In genomic region chr6:56689663-56690062, GRCh38 we compare ENCODE assay signal across 12 cellular contexts. TPM values are rescaled to one million over a fixed set of nuclear protein-coding genes. Genes with fewer than 3 reads are reported as not detected.
DNase-seq lines count a peak whose midpoint lies in the region; ATAC-seq, FAIRE-seq and TF ChIP-seq lines count a peak whose summit lies in the region.
"Had no signal": no experiment of that assay in that cellular context is flagged by ENCODE, and none has a peak within 500 bp of the region (broad histone marks: within the 10 kb centered on the region; RNA-seq: fewer than 3 reads in every experiment).

No MANE protein-coding gene starts in this region.

- H3K27me3 ChIP-seq in osteoblast (ENCODE audit: insufficient read depth, low read length), result no peaks in the 10 kb centered on the region

- H3K79me2 ChIP-seq in osteoblast (ENCODE audit: insufficient read depth, low read length), result peaks cover 78% of the 10 kb centered on the region

- peak; percentile 74 for FAIRE-seq in GM18507 (lab: Jason Lieb, UNC)

- ATAC-seq in HG02885 (IDR thresholded peaks at IDR 0.05; ENCODE audit: poor library complexity, unreplicated experiment) (peak; percentile 5), HG03108 (IDR thresholded peaks at IDR 0.05; ENCODE audit: unreplicated experiment) (no peak), HG02884 (IDR thresholded peaks at IDR 0.05; ENCODE audit: unreplicated experiment) (no peak), GM18861 (IDR thresholded peaks at IDR 0.05; ENCODE audit: unreplicated experiment) (no peak)
- ATAC-seq: stimulated activated memory B cell treated with anti-CD40 and anti-IgM and Interleukin-4, amounts not matched to agents 10 μg/mL and 1 μg/mL and 100 μg/mL, for 72 hours had no signal

- H3K4me2 ChIP-seq in osteoblast (ENCODE audit: insufficient read depth, low read length), result peak overlapping the region; percentile 82

- no peak for TF ChIP-seq CTCF in choroid plexus epithelial cell (conservative IDR thresholded peaks at IDR 0.05; ENCODE audit: low read depth, low read length)
- no peak for TF ChIP-seq CTCF in osteoblast (IDR thresholded peaks at IDR 0.05; ENCODE audit: extremely low read depth, low read depth, low read length)

- H3K4me3 ChIP-seq in choroid plexus epithelial cell (ENCODE audit: low read depth, low read length), result peak overlapping the region; percentile 6
- H3K4me3 ChIP-seq in osteoblast (ENCODE audit: insufficient read depth, low read length), result peak overlapping the region; percentile 70

- H3K36me3 ChIP-seq in osteoblast (ENCODE audit: insufficient read depth, low read length), result no peaks in the 10 kb centered on the region

- no peaks in the 10 kb centered on the region for H3K9me3 ChIP-seq in osteoblast (ENCODE audit: low read depth, low read length)

- peaks cover 62% of the 10 kb centered on the region for H3K4me1 ChIP-seq in osteoblast (ENCODE audit: insufficient read depth, low read length)

- H4K20me1 ChIP-seq in osteoblast (ENCODE audit: insufficient read depth, low read length), result no peaks in the 10 kb centered on the region

- peak overlapping the region; percentile 94 for H3K27ac ChIP-seq in osteoblast (ENCODE audit: low read depth, low read length)

- H2AFZ ChIP-seq in osteoblast (ENCODE audit: low read length), result no peak overlapping the region

- DNase-seq in GM18507 (ENCODE audit: extremely low spot score, insufficient read length, low read depth), result no peak
- no peak for DNase-seq in choroid plexus epithelial cell (ENCODE audit: low read depth)
- DNase-seq in osteoblast (ENCODE audit: insufficient read length, low spot score, missing footprints), result no peak
- DNase-seq in C1 segment of cervical spinal cord (lab: John Stamatoyannopoulos, UW), result no peak
- DNase-seq: activated CD4-positive, alpha-beta T cell treated with anti-CD3 and anti-CD28 coated beads for 1 hour; activated T-cell treated with anti-CD3 and anti-CD28 coated beads, Interleukin-2, amount 50 U/mL, for 48 hours; aorta had no signal

RNA-seq across cellular contexts. Expression of gene DST, which starts 47.0 kb away (rescaled TPM):
- total RNA-seq in osteoblast, result 486 and 573 TPM in 2 replicates
